2 cellular contexts compared by ENCODE assay signal in genomic region chr15:59420986-59421618, GRCh38.
TF ChIP-seq lines count a peak whose summit lies in the region.

No MANE protein-coding gene starts in this region.

TF ChIP-seq in PFSK-1, 5 proteins besides CTCF, POLR2A, EP300 and RAD21:
- TF ChIP-seq FOXP2 (optimal IDR thresholded peaks at IDR 0.05; ENCODE audit: borderline replicate concordance, extremely low read depth, extremely low read length, insufficient read depth): no peak
- no peak for TF ChIP-seq SIN3A (IDR thresholded peaks at IDR 0.05; ENCODE audit: borderline replicate concordance, insufficient read depth, low read length)
- no peak for TF ChIP-seq TAF1 (IDR thresholded peaks at IDR 0.05; ENCODE audit: borderline replicate concordance, insufficient read depth, low read length)
- TF ChIP-seq, protein P1, sequence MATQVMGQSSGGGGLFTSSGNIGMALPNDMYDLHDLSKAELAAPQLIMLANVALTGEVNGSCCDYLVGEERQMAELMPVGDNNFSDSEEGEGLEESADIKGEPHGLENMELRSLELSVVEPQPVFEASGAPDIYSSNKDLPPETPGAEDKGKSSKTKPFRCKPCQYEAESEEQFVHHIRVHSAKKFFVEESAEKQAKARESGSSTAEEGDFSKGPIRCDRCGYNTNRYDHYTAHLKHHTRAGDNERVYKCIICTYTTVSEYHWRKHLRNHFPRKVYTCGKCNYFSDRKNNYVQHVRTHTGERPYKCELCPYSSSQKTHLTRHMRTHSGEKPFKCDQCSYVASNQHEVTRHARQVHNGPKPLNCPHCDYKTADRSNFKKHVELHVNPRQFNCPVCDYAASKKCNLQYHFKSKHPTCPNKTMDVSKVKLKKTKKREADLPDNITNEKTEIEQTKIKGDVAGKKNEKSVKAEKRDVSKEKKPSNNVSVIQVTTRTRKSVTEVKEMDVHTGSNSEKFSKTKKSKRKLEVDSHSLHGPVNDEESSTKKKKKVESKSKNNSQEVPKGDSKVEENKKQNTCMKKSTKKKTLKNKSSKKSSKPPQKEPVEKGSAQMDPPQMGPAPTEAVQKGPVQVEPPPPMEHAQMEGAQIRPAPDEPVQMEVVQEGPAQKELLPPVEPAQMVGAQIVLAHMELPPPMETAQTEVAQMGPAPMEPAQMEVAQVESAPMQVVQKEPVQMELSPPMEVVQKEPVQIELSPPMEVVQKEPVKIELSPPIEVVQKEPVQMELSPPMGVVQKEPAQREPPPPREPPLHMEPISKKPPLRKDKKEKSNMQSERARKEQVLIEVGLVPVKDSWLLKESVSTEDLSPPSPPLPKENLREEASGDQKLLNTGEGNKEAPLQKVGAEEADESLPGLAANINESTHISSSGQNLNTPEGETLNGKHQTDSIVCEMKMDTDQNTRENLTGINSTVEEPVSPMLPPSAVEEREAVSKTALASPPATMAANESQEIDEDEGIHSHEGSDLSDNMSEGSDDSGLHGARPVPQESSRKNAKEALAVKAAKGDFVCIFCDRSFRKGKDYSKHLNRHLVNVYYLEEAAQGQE (IDR thresholded peaks at IDR 0.05; ENCODE audit: insufficient read depth in 1 of 2, low read depth in 2 of 2, low read length in 2 of 2): peak; percentile 68 to 90
TF ChIP-seq in PFSK-1: peak in this region for 1.

TF ChIP-seq in H1, 55 proteins besides CTCF, POLR2A, EP300 and RAD21:
- TF ChIP-seq KDM1A (IDR thresholded peaks at IDR 0.05; ENCODE audit: borderline replicate concordance, low read length) (no peak), SIN3A (conservative IDR thresholded peaks at IDR 0.05 in 1 of 2, IDR thresholded peaks at IDR 0.05 in 1 of 2; ENCODE audit: low read depth in 1 of 2, low read length in 2 of 2) (0 out of 4 replicates have a peak, but pooled peaks of 1 of the 2 experiments have one; percentile 40), POU5F1 (IDR thresholded peaks at IDR 0.05; ENCODE audit: low read depth, low read length) (no peak), RBBP5 (IDR thresholded peaks at IDR 0.05; ENCODE audit: borderline replicate concordance, low read depth, low read length) (no peak), NANOG (IDR thresholded peaks at IDR 0.05; ENCODE audit: insufficient read depth, low read depth, low read length, poor library complexity, severe bottlenecking) (no peak), CREB1 (IDR thresholded peaks at IDR 0.05) (0 out of 2 replicates have a peak, but pooled peaks have one; percentile 36), GABPA (IDR thresholded peaks at IDR 0.05; ENCODE audit: borderline replicate concordance, insufficient read depth, low read length) (no peak), TEAD4 (IDR thresholded peaks at IDR 0.05; ENCODE audit: low read depth, low read length) (peak; percentile 97)
